In the genomic region with DNA sequence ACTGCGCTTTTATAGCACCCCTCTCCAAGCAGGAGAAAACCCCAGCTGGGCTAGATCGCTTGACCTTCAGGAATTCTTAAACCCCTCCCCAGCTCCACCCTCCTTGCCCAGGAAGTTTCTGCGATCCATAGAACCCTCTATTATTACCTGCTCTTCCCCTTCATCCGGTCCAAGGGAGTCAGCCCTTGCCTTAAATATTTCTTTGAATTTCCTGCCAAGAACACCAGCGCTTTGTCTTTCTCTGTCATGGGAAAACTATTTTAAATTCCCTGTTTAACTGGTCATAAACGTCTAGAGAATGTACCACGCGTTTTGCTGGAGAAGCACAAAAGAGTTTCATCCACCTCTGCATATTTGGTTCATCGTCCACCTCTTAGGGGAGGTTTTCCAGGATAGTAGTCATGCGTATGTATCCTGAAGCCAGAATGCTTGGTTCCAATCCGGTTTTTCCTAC, we compare ENCODE assay signal across 8 cellular contexts. TPM values are rescaled to one million over a fixed set of nuclear protein-coding genes. Genes with fewer than 3 reads are reported as not detected.
A peak's percentile ranks its signal among the peaks of the same experiment; 100 is the strongest.
DNase-seq lines count a peak whose midpoint lies in the region; ATAC-seq and TF ChIP-seq lines count a peak whose summit lies in the region.

No MANE protein-coding gene starts in this region.

- CTCF ChIA-PET in CD4-positive, alpha-beta memory T cell (lab: Charles Lee; ENCODE audit: partially characterized antibody) = interaction anchor here (1.0 to 3.2 kb wide), 17 partner anchors 9 to 222 kb away, joined by 3 to 26 read pairs (median 5); partner anchors contain the start of gene COMMD9

- H3K9ac ChIP-seq in parathyroid adenoma = no peak overlapping the region

- peak overlapping the region; percentile 62 for H3K4me2 ChIP-seq in parathyroid adenoma (ENCODE audit: low read length)

- H3K36me3 Mint-ChIP-seq in CD4-positive, alpha-beta memory T cell = peaks cover 0 to 9% of the 10 kb centered on the region in 2 donors

- no peaks in the 10 kb centered on the region for H3K9me3 ChIP-seq in CD4-positive, alpha-beta memory T cell (ENCODE audit: control insufficient read depth in 1 of 2, low read length in 2 of 2)
- no peaks in the 10 kb centered on the region for H3K9me3 ChIP-seq in parathyroid adenoma (ENCODE audit: control insufficient read depth, low read length)

- ATAC-seq in GM21447 (IDR thresholded peaks at IDR 0.05; ENCODE audit: unreplicated experiment) = peak; percentile 6
- ATAC-seq in SK-N-SH treated with all-trans-retinoic acid at 6 μM for 48 hours = peak; percentile 19

- DNase-seq in CD4-positive, alpha-beta memory T cell = no peak
- DNase-seq in fibroblast of the aortic adventitia (ENCODE audit: low read depth) (peak; percentile 49), OCI-M1 (lab: John Stamatoyannopoulos, UW) (no peak)
- no peak for DNase-seq in stimulated activated CD4-positive, alpha-beta T cell treated with anti-CD3 and anti-CD28 coated beads, Interleukin-4, amount 100 ng/mL, for 4 hours
- DNase-seq in activated CD8-positive, alpha-beta memory T cell treated with anti-CD3 and anti-CD28 coated beads, Interleukin-2, amount 50 U/mL, for 48 hours = no peak

- peaks cover 0 to 6% of the 10 kb centered on the region in 2 donors for H3K27me3 Mint-ChIP-seq in CD4-positive, alpha-beta memory T cell

- peak overlapping the region; percentile 80 to 98 (median 96) for H3K27ac Mint-ChIP-seq in CD4-positive, alpha-beta memory T cell

- POLR2A ChIA-PET in CD4-positive, alpha-beta memory T cell (lab: Charles Lee; ENCODE audit: partially characterized antibody) = interaction anchor here (0.6 to 1.8 kb wide), 5 partner anchors 10 to 221 kb away, joined by 3 to 9 read pairs (median 3); partner anchors contain the start of gene COMMD9

- peak overlapping the region; percentile 98 for H2AFZ ChIP-seq in parathyroid adenoma

- H3K9me3 Mint-ChIP-seq in CD4-positive, alpha-beta memory T cell = peaks cover 0 to 1% (median 0%) of the 10 kb centered on the region in 8 donors

- peak overlapping the region; percentile 63 to 96 for H3K4me3 ChIP-seq in CD4-positive, alpha-beta memory T cell (ENCODE audit: low read length in 2 of 2)
- H3K4me3 ChIP-seq in fibroblast of the aortic adventitia (ENCODE audit: low read depth, low read length) (peak overlapping the region; percentile 97), parathyroid adenoma (ENCODE audit: low read depth, low read length) (peak overlapping the region; percentile 83)

- intact Hi-C loops in CD4-positive, alpha-beta memory T cell (cut with micrococcal nuclease) = loop anchor here (1.0 to 2.0 kb wide), 2 partner anchors 221 to 848 kb away; partner anchors contain the start of genes COMMD9 and TRIM44

- H3K27ac ChIP-seq in CD4-positive, alpha-beta memory T cell (ENCODE audit: low read depth, low read length) = peak overlapping the region; percentile 78
- peak overlapping the region; percentile 88 for H3K27ac ChIP-seq in parathyroid adenoma

- H3K27me3 ChIP-seq in CD4-positive, alpha-beta memory T cell (ENCODE audit: insufficient read depth, low read length) = peaks cover 5% of the 10 kb centered on the region
- H3K27me3 ChIP-seq in parathyroid adenoma (ENCODE audit: control insufficient read depth, insufficient read depth, low read length) = no peaks in the 10 kb centered on the region

- no peaks in the 10 kb centered on the region for H3K36me3 ChIP-seq in CD4-positive, alpha-beta memory T cell (ENCODE audit: insufficient read depth, low read length)
- no peaks in the 10 kb centered on the region for H3K36me3 ChIP-seq in parathyroid adenoma (ENCODE audit: control insufficient read depth, insufficient read depth, low read length)

- peak overlapping the region; percentile 94 to 99 (median 98) for H3K4me3 Mint-ChIP-seq in CD4-positive, alpha-beta memory T cell

- peaks cover 29% of the 10 kb centered on the region for H3K4me1 ChIP-seq in CD4-positive, alpha-beta memory T cell (ENCODE audit: insufficient read depth, low read length)
- no peaks in the 10 kb centered on the region for H3K4me1 ChIP-seq in parathyroid adenoma

- peaks cover 23 to 38% (median 27%) of the 10 kb centered on the region in 4 donors for H3K4me1 Mint-ChIP-seq in CD4-positive, alpha-beta memory T cell

- TF ChIP-seq CTCF in fibroblast of the aortic adventitia (IDR thresholded peaks at IDR 0.05; ENCODE audit: insufficient read depth, low read length) (no peak), parathyroid adenoma (IDR thresholded peaks at IDR 0.05) (no peak)

- H3K79me2 ChIP-seq in parathyroid adenoma = no peaks in the 10 kb centered on the region

TF ChIP-seq in SK-N-SH treated with all-trans-retinoic acid at 6 μM for 48 hours, 23 proteins besides CTCF, POLR2A, EP300 and RAD21 (continues in another document):
- TF ChIP-seq GLIS3 (CRISPR knock-in tag; IDR thresholded peaks at IDR 0.05) (no peak), PPARA (CRISPR knock-in tag; IDR thresholded peaks at IDR 0.05; ENCODE audit: borderline replicate concordance) (no peak), TSHZ2 (CRISPR knock-in tag; IDR thresholded peaks at IDR 0.05) (no peak), CSDC2 (CRISPR knock-in tag; IDR thresholded peaks at IDR 0.05) (no peak), ZNF70 (CRISPR knock-in tag; IDR thresholded peaks at IDR 0.05) (no peak), ARNTL (CRISPR knock-in tag; IDR thresholded peaks at IDR 0.05; ENCODE audit: borderline replicate concordance, low read depth) (no peak), RARB (CRISPR knock-in tag; IDR thresholded peaks at IDR 0.05) (no peak), TOX (CRISPR knock-in tag; IDR thresholded peaks at IDR 0.05; ENCODE audit: borderline replicate concordance) (no peak), ZNF565 (CRISPR knock-in tag; conservative IDR thresholded peaks at IDR 0.05; ENCODE audit: low read depth) (no peak), ZNF8 (CRISPR knock-in tag; IDR thresholded peaks at IDR 0.05) (no peak), BACH2 (CRISPR knock-in tag; IDR thresholded peaks at IDR 0.05; ENCODE audit: borderline replicate concordance) (no peak), TCF4 (CRISPR knock-in tag; IDR thresholded peaks at IDR 0.05; ENCODE audit: borderline replicate concordance) (no peak), OSR1 (CRISPR knock-in tag; IDR thresholded peaks at IDR 0.05) (no peak), ISL1 (CRISPR knock-in tag; IDR thresholded peaks at IDR 0.05) (no peak), SNAI2 (CRISPR knock-in tag; IDR thresholded peaks at IDR 0.05) (no peak)
- TF ChIP-seq, protein P1, sequence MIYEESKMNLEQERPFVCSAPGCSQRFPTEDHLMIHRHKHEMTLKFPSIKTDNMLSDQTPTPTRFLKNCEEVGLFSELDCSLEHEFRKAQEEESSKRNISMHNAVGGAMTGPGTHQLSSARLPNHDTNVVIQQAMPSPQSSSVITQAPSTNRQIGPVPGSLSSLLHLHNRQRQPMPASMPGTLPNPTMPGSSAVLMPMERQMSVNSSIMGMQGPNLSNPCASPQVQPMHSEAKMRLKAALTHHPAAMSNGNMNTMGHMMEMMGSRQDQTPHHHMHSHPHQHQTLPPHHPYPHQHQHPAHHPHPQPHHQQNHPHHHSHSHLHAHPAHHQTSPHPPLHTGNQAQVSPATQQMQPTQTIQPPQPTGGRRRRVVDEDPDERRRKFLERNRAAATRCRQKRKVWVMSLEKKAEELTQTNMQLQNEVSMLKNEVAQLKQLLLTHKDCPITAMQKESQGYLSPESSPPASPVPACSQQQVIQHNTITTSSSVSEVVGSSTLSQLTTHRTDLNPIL (CRISPR knock-in tag; IDR thresholded peaks at IDR 0.05; ENCODE audit: low read depth) = no peak
- TF ChIP-seq, protein P2, sequence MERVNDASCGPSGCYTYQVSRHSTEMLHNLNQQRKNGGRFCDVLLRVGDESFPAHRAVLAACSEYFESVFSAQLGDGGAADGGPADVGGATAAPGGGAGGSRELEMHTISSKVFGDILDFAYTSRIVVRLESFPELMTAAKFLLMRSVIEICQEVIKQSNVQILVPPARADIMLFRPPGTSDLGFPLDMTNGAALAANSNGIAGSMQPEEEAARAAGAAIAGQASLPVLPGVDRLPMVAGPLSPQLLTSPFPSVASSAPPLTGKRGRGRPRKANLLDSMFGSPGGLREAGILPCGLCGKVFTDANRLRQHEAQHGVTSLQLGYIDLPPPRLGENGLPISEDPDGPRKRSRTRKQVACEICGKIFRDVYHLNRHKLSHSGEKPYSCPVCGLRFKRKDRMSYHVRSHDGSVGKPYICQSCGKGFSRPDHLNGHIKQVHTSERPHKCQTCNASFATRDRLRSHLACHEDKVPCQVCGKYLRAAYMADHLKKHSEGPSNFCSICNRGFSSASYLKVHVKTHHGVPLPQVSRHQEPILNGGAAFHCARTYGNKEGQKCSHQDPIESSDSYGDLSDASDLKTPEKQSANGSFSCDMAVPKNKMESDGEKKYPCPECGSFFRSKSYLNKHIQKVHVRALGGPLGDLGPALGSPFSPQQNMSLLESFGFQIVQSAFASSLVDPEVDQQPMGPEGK (CRISPR knock-in tag; IDR thresholded peaks at IDR 0.05; ENCODE audit: borderline replicate concordance) = no peak

RNA-seq across cellular contexts. Expression of gene TRAF6, which starts 0.5 kb away (rescaled TPM):
- 10 to 100 TPM; 22.0 to 23.7 TPM for total RNA-seq in CD4-positive, alpha-beta memory T cell
- 10 to 100 TPM; 10.3 to 12.2 TPM for polyA plus RNA-seq in CD4-positive, alpha-beta memory T cell
- total RNA-seq in fibroblast of the aortic adventitia (ENCODE audit: low replicate concordance) = 8.0 and 11.8 TPM in 2 replicates

RNA-seq across cellular contexts. Expression of gene RAG1, which starts 57.2 kb away (rescaled TPM):
- total RNA-seq in CD4-positive, alpha-beta memory T cell = 1 to 10 TPM in 1 of 2 experiments, under 1 TPM in 1; 0.73 to 1.0 TPM
- under 1 TPM in 1 of 2 donors, not detected in 1; 0.38 TPM for polyA plus RNA-seq in CD4-positive, alpha-beta memory T cell
- total RNA-seq in fibroblast of the aortic adventitia (ENCODE audit: low replicate concordance) = 0.45 and 1.1 TPM in 2 replicates
